24 cellular contexts compared by ENCODE assay signal in genomic region chr1:62349470-62350233, GRCh38. TPM values are rescaled to one million over a fixed set of nuclear protein-coding genes. Genes with fewer than 3 reads are reported as not detected.
"Had no signal": no experiment of that assay in that cellular context is flagged by ENCODE, and none has a peak within 500 bp of the region (broad histone marks: within the 10 kb centered on the region; RNA-seq: fewer than 3 reads in every experiment).

No MANE protein-coding gene starts in this region.

- H3K4me2 ChIP-seq: PC-9 had no signal

- ATAC-seq: Right ventricle myocardium inferior, SK-N-SH treated with all-trans-retinoic acid at 6 μM for 48 hours had no signal

- H3K27ac ChIP-seq: PC-9, Peyer's patch, SJCRH30 had no signal

- H3K27me3 ChIP-seq: Peyer's patch, SJCRH30 had no signal

- H2AFZ ChIP-seq: PC-9 had no signal

- H3K4me1 ChIP-seq: Peyer's patch had no signal

- H3K4me3 ChIP-seq: PC-9, Peyer's patch, SJCRH30 had no signal

- H3K9me3 ChIP-seq: Peyer's patch, SJCRH30 had no signal

- H3K36me3 ChIP-seq: Peyer's patch, SJCRH30 had no signal

- DNase-seq: KBM-7; NCI-H1092; NCI-H1105 treated with DMSO at 0.1 percent for 48 hours; NCI-H1417 treated with DMSO at 0.1 percent for 48 hours; NCI-H146; NCI-H1694 treated with DMSO at 0.1 percent for 48 hours; NCI-H1930; NCI-H2081; NCI-H2107; NCI-H345; NCI-H446 treated with DMSO at 0.1 percent for 48 hours; NCI-H510A treated with DMSO at 0.1 percent for 48 hours; NCI-H526; NK-92 treated with Interleukin-12 subunit alpha and Interleukin-12 subunit beta, amount 100 ng/mL, for 24 hours; OCI-M1; PC-9; Peyer's patch; SHP77 treated with DMSO at 0.1 percent for 48 hours; SJCRH30; T-helper 1 cell had no signal

RNA-seq across cellular contexts. Expression of gene KANK4, which starts 30.4 kb away (rescaled TPM):
- total RNA-seq: HT1080 had no signal
- polyA plus RNA-seq: IgD-negative memory B cell had no signal
